9 cellular contexts compared by ENCODE assay signal in the genomic region with DNA sequence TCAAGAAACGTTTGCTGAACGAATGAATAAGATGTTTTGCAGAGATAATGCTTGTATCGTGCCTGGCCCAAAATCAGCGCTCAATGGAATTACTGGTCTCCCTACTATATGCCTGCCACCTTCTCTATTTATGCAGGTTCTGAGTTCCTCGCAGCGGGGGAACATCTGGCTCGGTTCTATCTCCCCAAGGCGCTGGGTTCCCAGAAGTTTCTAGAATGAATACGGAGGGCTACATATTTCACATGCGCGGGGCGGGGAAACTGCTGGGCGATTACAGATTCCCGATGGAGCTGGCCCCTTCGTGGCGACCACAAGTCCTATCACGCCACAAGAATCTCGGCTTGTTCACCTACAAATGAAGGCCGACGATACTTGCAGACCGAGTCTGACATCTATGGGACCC. TPM values are rescaled to one million over a fixed set of nuclear protein-coding genes. Genes with fewer than 3 reads are reported as not detected.
DNase-seq lines count a peak whose midpoint lies in the region; ATAC-seq, FAIRE-seq and TF ChIP-seq lines count a peak whose summit lies in the region.
"Had no signal": no experiment of that assay in that cellular context is flagged by ENCODE, and none has a peak within 500 bp of the region (broad histone marks: within the 10 kb centered on the region; RNA-seq: fewer than 3 reads in every experiment).

No MANE protein-coding gene starts in this region.

- intact Hi-C loops in activated CD4-positive, alpha-beta T cell treated with anti-CD3 and anti-CD28 coated beads, Interleukin-2, amount 10 ng/mL, durations not matched to agents 24 days and 14 days (cut with micrococcal nuclease) = loop anchor here (1.0 to 10.0 kb wide), 6 partner anchors 21 to 240 kb away; a partner anchor contains a TSS
- intact Hi-C loops in body of pancreas (cut with DNase I) = no loop called here
- intact Hi-C loops in lower leg skin (cut with DNase I; ENCODE audit: low total_unique reads) = no loop called here
- intact Hi-C loops in transverse colon (cut with DNase I; ENCODE audit: low total_unique reads) = loop anchor here (10.0 kb wide), 1 partner anchor 50 kb away; a partner anchor contains a TSS

- peaks cover 5% of the 10 kb centered on the region for H3K27me3 Mint-ChIP-seq in activated CD4-positive, alpha-beta T cell treated with anti-CD3 and anti-CD28 coated beads, Interleukin-2, amount 10 ng/mL, durations not matched to agents 24 days and 14 days

- peaks cover 15% of the 10 kb centered on the region; the same call in 1 of the 2 replicates for H3K36me3 ChIP-seq in HUES48 (ENCODE audit: control insufficient read depth, insufficient read depth, low read length)
- H3K36me3 ChIP-seq in body of pancreas (replicated peaks in 1 of 2; ENCODE audit: insufficient read depth in 1 of 2, low read depth in 2 of 2) = no peaks in the 10 kb centered on the region
- H3K36me3 ChIP-seq in transverse colon = peaks cover 0 to 3% (median 0%) of the 10 kb centered on the region in 4 donors

- peak overlapping the region; percentile 93 for H3K27ac Mint-ChIP-seq in activated CD4-positive, alpha-beta T cell treated with anti-CD3 and anti-CD28 coated beads, Interleukin-2, amount 10 ng/mL, durations not matched to agents 24 days and 14 days

- peaks cover 32% of the 10 kb centered on the region for H3K4me1 Mint-ChIP-seq in activated CD4-positive, alpha-beta T cell treated with anti-CD3 and anti-CD28 coated beads, Interleukin-2, amount 10 ng/mL, durations not matched to agents 24 days and 14 days

- in situ Hi-C loops in transverse colon (cut with MboI; ENCODE audit: low pct_ligation_motif_present in 1 of 4, low pct_unique_long_range_greater_than_20kb in 1 of 4, low sequenced_read_pairs in 3 of 4) = loop anchor here in 2 of 4 donors (25.0 kb wide), 2 partner anchors 103 to 247 kb away; a partner anchor contains a TSS

- H3K27me3 ChIP-seq in HUES48 (ENCODE audit: control insufficient read depth, insufficient read depth, low read length) = no peaks in the 10 kb centered on the region
- no peaks in the 10 kb centered on the region for H3K27me3 ChIP-seq in body of pancreas
- H3K27me3 ChIP-seq in transverse colon = no peaks in the 10 kb centered on the region

- H3K27ac ChIP-seq in HUES48 (ENCODE audit: low read depth, low read length) (peak overlapping the region; percentile 79), body of pancreas (peak overlapping the region; percentile 69 to 89 (median 86)), transverse colon (peak overlapping the region; percentile 79 to 95 (median 89))

- no peaks in the 10 kb centered on the region for H3K9me3 Mint-ChIP-seq in activated CD4-positive, alpha-beta T cell treated with anti-CD3 and anti-CD28 coated beads, Interleukin-2, amount 10 ng/mL, durations not matched to agents 24 days and 14 days

- H3K4me3 ChIP-seq in HUES48 (ENCODE audit: low read depth, low read length) (peak overlapping the region; percentile 100), body of pancreas (peak overlapping the region; percentile 61 to 93), lower leg skin (ENCODE audit: low read depth, poor library complexity, severe bottlenecking) (peak overlapping the region; percentile 92), transverse colon (peak overlapping the region; percentile 53 to 90 (median 76))

- H3K36me3 Mint-ChIP-seq in activated CD4-positive, alpha-beta T cell treated with anti-CD3 and anti-CD28 coated beads, Interleukin-2, amount 10 ng/mL, durations not matched to agents 24 days and 14 days (ENCODE audit: low read depth) = peaks cover 14% of the 10 kb centered on the region

- no peak for TF ChIP-seq EP300 in transverse colon (IDR thresholded peaks at IDR 0.05; ENCODE audit: low read depth)

- H3K9me3 ChIP-seq in HUES48 (ENCODE audit: control insufficient read depth, insufficient read depth, low read length) (no peaks in the 10 kb centered on the region), body of pancreas (no peaks in the 10 kb centered on the region), transverse colon (no peaks in the 10 kb centered on the region)

- no peak for DNase-seq in activated CD4-positive, alpha-beta T cell treated with anti-CD3 and anti-CD28 coated beads, Interleukin-2, amount 10 ng/mL, durations not matched to agents 24 days and 14 days
- no peak for DNase-seq in activated CD4-positive, alpha-beta T cell treated with anti-CD3 and anti-CD28 coated beads, Interleukin-2, amount 50 U/mL, for 1 hour
- DNase-seq in body of pancreas = peak in 1 of 4 donors; percentile 25
- no peak for DNase-seq in lower leg skin (ENCODE audit: low spot score in 2 of 2)
- no peak for DNase-seq in transverse colon
- DNase-seq in GM12892 (ENCODE audit: insufficient read length) = no peak
- DNase-seq in cerebellar cortex (ENCODE audit: low spot score) = no peak

- H3K4me3 Mint-ChIP-seq in activated CD4-positive, alpha-beta T cell treated with anti-CD3 and anti-CD28 coated beads, Interleukin-2, amount 10 ng/mL, durations not matched to agents 24 days and 14 days = peak overlapping the region; percentile 97

- no peak for TF ChIP-seq CTCF in body of pancreas (IDR thresholded peaks at IDR 0.05)
- no peak for TF ChIP-seq CTCF in lower leg skin (IDR thresholded peaks at IDR 0.05)
- TF ChIP-seq CTCF in transverse colon (IDR thresholded peaks at IDR 0.05) = no peak

- FAIRE-seq in GM12892 (lab: Jason Lieb, UNC) = no peak
- FAIRE-seq: endometrium had no signal

- H3K4me1 ChIP-seq in HUES48 (ENCODE audit: control insufficient read depth, insufficient read depth, low read length) = peaks cover 9% of the 10 kb centered on the region
- H3K4me1 ChIP-seq in body of pancreas = peaks cover 19% of the 10 kb centered on the region
- H3K4me1 ChIP-seq in transverse colon = peaks cover 0 to 20% (median 17%) of the 10 kb centered on the region in 4 donors

- no peak for ATAC-seq in body of pancreas

- WGBS in body of pancreas, 2 donors = 0 to 1% methylated on average over 4 to 21 of the region's 21 CpGs
- 0 to 1% methylated on average over 15 to 21 of the region's 21 CpGs for WGBS in lower leg skin, 2 donors
- WGBS in transverse colon (ENCODE audit: low coverage in 1 of 2), 2 donors = 0% methylated on average over 2 to 21 of the region's 21 CpGs

- TF ChIP-seq POLR2A in body of pancreas (IDR thresholded peaks at IDR 0.05) (no peak), lower leg skin (IDR thresholded peaks at IDR 0.05) (no peak), transverse colon (IDR thresholded peaks at IDR 0.05) (no peak), GM12892 (IDR thresholded peaks at IDR 0.05; ENCODE audit: low read depth, low read length) (no peak)

- H3K9ac ChIP-seq in HUES48 (ENCODE audit: low read depth, low read length) = peak overlapping the region; percentile 87

RNA-seq across cellular contexts. Expression of a gene that starts 0.4 kb away (rescaled TPM):
- total RNA-seq in activated CD4-positive, alpha-beta T cell treated with anti-CD3 and anti-CD28 coated beads, Interleukin-2, amount 10 ng/mL, durations not matched to agents 24 days and 14 days = 72.2 and 74.7 TPM in 2 replicates
- total RNA-seq in body of pancreas = 10 to 100 TPM in 1 of 2 donors, 1 to 10 TPM in 1; 9.9 to 21.8 TPM
- 10 to 100 TPM; 36.5 to 52.5 (median 40.1) TPM for total RNA-seq in lower leg skin
- total RNA-seq in transverse colon = 10 to 100 TPM; 45.1 to 49.7 (median 48.1) TPM
- 33.8 TPM for polyA plus RNA-seq in GM12892 (2012; ENCODE audit: missing spikeins)

RNA-seq across cellular contexts. Expression of a gene that starts 20.4 kb away (rescaled TPM):
- 49.0 and 54.5 TPM in 2 replicates for total RNA-seq in activated CD4-positive, alpha-beta T cell treated with anti-CD3 and anti-CD28 coated beads, Interleukin-2, amount 10 ng/mL, durations not matched to agents 24 days and 14 days
- total RNA-seq in body of pancreas (10 to 100 TPM; 40.0 to 53.4 TPM), lower leg skin (10 to 100 TPM; 37.9 to 81.9 (median 42.4) TPM), transverse colon (100 to 1,000 TPM in 1 of 4 donors, 10 to 100 TPM in 3; 54.1 to 174 (median 65.7) TPM)
- 14.3 TPM for polyA plus RNA-seq in GM12892 (2012; ENCODE audit: missing spikeins)

RNA-seq across cellular contexts. Expression of a gene that starts 37.9 kb away (rescaled TPM):
- not detected in 2 replicates for total RNA-seq in activated CD4-positive, alpha-beta T cell treated with anti-CD3 and anti-CD28 coated beads, Interleukin-2, amount 10 ng/mL, durations not matched to agents 24 days and 14 days
- total RNA-seq in body of pancreas (not detected), lower leg skin (not detected), transverse colon (1 to 10 TPM in 2 of 4 donors, under 1 TPM in 1, not detected in 1; 0.80 to 1.8 (median 1.3) TPM)
- polyA plus RNA-seq in GM12892 (2012; ENCODE audit: missing spikeins) = not detected

RNA-seq across cellular contexts. Expression of a gene that starts 39.9 kb away (rescaled TPM):
- total RNA-seq in activated CD4-positive, alpha-beta T cell treated with anti-CD3 and anti-CD28 coated beads, Interleukin-2, amount 10 ng/mL, durations not matched to agents 24 days and 14 days = 241 and 242 TPM in 2 replicates
- total RNA-seq in body of pancreas (10 to 100 TPM; 53.4 to 70.9 TPM), lower leg skin (100 to 1,000 TPM; 109 to 168 (median 122) TPM), transverse colon (100 to 1,000 TPM; 153 to 318 (median 182) TPM)
- 157 TPM for polyA plus RNA-seq in GM12892 (2012; ENCODE audit: missing spikeins)

RNA-seq across cellular contexts. Expression of a gene that starts 51.3 kb away (rescaled TPM):
- total RNA-seq in activated CD4-positive, alpha-beta T cell treated with anti-CD3 and anti-CD28 coated beads, Interleukin-2, amount 10 ng/mL, durations not matched to agents 24 days and 14 days = 66.9 and 67.6 TPM in 2 replicates
- total RNA-seq in body of pancreas = 10 to 100 TPM; 41.8 to 46.1 TPM
- total RNA-seq in lower leg skin = 10 to 100 TPM; 47.6 to 62.9 (median 53.6) TPM
- total RNA-seq in transverse colon = 100 to 1,000 TPM in 2 of 4 donors, 10 to 100 TPM in 2; 58.6 to 286 (median 133) TPM
- 30.3 TPM for polyA plus RNA-seq in GM12892 (2012; ENCODE audit: missing spikeins)

Comparison
In these comparisons a context has a peak if more than half of its experiments do, and no peak if none do; other contexts are left out.
1. intact Hi-C loops: an anchor here in activated CD4-positive, alpha-beta T cell treated with anti-CD3 and anti-CD28 coated beads, Interleukin-2, amount 10 ng/mL, durations not matched to agents 24 days and 14 days (1.0 to 10.0 kb wide) and transverse colon (10.0 kb wide); none called in body of pancreas and lower leg skin.